In the genomic region with DNA sequence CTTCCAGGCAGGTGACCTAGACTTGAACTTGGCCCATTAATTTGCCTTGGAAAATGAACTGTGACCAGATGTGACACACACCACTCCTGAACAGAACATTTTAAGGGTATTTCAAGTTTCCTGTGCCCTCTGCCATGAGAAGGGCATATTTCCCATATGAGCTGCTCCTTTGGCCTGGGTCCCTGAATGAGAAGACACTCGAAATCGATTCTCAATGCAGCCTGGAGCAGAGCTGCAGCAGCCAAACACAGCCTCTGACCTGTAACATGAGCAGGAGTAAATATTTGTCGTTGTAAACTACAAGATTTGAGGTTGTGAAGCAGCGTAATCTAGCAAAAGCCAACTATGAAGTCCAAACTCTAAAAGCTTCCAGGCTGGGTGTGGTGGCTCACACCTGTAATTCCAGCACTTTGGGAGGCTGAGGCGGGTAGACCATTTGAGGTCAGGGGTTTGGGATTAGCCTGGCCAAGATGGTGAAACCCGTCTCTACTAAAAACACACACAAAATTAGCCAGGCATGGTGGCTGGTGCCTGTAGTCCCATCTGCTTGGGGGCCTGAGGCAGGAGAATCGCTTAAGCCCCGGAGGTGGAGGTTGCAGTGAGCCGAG, we compare ENCODE assay signal across 1 cellular context.
TF ChIP-seq lines count a peak whose summit lies in the region.

No MANE protein-coding gene starts in this region.

TF ChIP-seq in HepG2, 621 proteins besides CTCF, POLR2A, EP300 and RAD21 (continued from another document and continues in another):
- TF ChIP-seq CC2D1A (CRISPR knock-in tag; IDR thresholded peaks at IDR 0.05), result no peak
- TF ChIP-seq CREM (IDR thresholded peaks at IDR 0.05), result peak; percentile 76
- no peak for TF ChIP-seq CREM (CRISPR knock-in tag; IDR thresholded peaks at IDR 0.05)
- TF ChIP-seq, protein P1, sequence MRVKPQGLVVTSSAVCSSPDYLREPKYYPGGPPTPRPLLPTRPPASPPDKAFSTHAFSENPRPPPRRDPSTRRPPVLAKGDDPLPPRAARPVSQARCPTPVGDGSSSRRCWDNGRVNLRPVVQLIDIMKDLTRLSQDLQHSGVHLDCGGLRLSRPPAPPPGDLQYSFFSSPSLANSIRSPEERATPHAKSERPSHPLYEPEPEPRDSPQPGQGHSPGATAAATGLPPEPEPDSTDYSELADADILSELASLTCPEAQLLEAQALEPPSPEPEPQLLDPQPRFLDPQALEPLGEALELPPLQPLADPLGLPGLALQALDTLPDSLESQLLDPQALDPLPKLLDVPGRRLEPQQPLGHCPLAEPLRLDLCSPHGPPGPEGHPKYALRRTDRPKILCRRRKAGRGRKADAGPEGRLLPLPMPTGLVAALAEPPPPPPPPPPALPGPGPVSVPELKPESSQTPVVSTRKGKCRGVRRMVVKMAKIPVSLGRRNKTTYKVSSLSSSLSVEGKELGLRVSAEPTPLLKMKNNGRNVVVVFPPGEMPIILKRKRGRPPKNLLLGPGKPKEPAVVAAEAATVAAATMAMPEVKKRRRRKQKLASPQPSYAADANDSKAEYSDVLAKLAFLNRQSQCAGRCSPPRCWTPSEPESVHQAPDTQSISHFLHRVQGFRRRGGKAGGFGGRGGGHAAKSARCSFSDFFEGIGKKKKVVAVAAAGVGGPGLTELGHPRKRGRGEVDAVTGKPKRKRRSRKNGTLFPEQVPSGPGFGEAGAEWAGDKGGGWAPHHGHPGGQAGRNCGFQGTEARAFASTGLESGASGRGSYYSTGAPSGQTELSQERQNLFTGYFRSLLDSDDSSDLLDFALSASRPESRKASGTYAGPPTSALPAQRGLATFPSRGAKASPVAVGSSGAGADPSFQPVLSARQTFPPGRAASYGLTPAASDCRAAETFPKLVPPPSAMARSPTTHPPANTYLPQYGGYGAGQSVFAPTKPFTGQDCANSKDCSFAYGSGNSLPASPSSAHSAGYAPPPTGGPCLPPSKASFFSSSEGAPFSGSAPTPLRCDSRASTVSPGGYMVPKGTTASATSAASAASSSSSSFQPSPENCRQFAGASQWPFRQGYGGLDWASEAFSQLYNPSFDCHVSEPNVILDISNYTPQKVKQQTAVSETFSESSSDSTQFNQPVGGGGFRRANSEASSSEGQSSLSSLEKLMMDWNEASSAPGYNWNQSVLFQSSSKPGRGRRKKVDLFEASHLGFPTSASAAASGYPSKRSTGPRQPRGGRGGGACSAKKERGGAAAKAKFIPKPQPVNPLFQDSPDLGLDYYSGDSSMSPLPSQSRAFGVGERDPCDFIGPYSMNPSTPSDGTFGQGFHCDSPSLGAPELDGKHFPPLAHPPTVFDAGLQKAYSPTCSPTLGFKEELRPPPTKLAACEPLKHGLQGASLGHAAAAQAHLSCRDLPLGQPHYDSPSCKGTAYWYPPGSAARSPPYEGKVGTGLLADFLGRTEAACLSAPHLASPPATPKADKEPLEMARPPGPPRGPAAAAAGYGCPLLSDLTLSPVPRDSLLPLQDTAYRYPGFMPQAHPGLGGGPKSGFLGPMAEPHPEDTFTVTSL (CRISPR knock-in tag; IDR thresholded peaks at IDR 0.05; ENCODE audit: borderline replicate concordance), result peak; percentile 97
- TF ChIP-seq ZFP37 (CRISPR knock-in tag; IDR thresholded peaks at IDR 0.05; ENCODE audit: borderline replicate concordance), result peak; percentile 69; the same call in 1 of the 2 replicates
- no peak for TF ChIP-seq ZNF878 (CRISPR knock-in tag; IDR thresholded peaks at IDR 0.05)
- TF ChIP-seq FOSL2 (CRISPR knock-in tag; IDR thresholded peaks at IDR 0.05), result peak; percentile 74
- TF ChIP-seq, protein P2, sequence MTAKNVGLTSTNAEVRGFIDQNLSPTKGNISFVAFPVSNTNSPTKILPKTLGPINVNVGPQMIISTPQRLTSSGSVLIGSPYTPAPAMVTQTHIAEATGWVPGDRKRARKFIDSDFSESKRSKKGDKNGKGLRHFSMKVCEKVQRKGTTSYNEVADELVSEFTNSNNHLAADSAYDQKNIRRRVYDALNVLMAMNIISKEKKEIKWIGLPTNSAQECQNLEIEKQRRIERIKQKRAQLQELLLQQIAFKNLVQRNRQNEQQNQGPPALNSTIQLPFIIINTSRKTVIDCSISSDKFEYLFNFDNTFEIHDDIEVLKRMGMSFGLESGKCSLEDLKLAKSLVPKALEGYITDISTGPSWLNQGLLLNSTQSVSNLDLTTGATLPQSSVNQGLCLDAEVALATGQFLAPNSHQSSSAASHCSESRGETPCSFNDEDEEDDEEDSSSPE (CRISPR knock-in tag; IDR thresholded peaks at IDR 0.05), result peak; percentile 16; the same call in 1 of the 2 replicates
- peak; percentile 87 to 94 for TF ChIP-seq NR2F1 (CRISPR knock-in tag; IDR thresholded peaks at IDR 0.05)
- no peak for TF ChIP-seq SNRNP70 (IDR thresholded peaks at IDR 0.05; ENCODE audit: low read depth, low read length)
- no peak for TF ChIP-seq ZFAT (CRISPR knock-in tag; conservative IDR thresholded peaks at IDR 0.05)
- TF ChIP-seq SOX13 (IDR thresholded peaks at IDR 0.05), result no peak; the same call in 1 of the 2 replicates
- peak in 1 of 2 experiments; percentile 91; a peak in 2 of 4 replicates for TF ChIP-seq SOX13 (CRISPR knock-in tag; conservative IDR thresholded peaks at IDR 0.05 in 1 of 2, IDR thresholded peaks at IDR 0.05 in 1 of 2)
- no peak for TF ChIP-seq MTA3 (CRISPR knock-in tag; IDR thresholded peaks at IDR 0.05)
- TF ChIP-seq, protein P3, sequence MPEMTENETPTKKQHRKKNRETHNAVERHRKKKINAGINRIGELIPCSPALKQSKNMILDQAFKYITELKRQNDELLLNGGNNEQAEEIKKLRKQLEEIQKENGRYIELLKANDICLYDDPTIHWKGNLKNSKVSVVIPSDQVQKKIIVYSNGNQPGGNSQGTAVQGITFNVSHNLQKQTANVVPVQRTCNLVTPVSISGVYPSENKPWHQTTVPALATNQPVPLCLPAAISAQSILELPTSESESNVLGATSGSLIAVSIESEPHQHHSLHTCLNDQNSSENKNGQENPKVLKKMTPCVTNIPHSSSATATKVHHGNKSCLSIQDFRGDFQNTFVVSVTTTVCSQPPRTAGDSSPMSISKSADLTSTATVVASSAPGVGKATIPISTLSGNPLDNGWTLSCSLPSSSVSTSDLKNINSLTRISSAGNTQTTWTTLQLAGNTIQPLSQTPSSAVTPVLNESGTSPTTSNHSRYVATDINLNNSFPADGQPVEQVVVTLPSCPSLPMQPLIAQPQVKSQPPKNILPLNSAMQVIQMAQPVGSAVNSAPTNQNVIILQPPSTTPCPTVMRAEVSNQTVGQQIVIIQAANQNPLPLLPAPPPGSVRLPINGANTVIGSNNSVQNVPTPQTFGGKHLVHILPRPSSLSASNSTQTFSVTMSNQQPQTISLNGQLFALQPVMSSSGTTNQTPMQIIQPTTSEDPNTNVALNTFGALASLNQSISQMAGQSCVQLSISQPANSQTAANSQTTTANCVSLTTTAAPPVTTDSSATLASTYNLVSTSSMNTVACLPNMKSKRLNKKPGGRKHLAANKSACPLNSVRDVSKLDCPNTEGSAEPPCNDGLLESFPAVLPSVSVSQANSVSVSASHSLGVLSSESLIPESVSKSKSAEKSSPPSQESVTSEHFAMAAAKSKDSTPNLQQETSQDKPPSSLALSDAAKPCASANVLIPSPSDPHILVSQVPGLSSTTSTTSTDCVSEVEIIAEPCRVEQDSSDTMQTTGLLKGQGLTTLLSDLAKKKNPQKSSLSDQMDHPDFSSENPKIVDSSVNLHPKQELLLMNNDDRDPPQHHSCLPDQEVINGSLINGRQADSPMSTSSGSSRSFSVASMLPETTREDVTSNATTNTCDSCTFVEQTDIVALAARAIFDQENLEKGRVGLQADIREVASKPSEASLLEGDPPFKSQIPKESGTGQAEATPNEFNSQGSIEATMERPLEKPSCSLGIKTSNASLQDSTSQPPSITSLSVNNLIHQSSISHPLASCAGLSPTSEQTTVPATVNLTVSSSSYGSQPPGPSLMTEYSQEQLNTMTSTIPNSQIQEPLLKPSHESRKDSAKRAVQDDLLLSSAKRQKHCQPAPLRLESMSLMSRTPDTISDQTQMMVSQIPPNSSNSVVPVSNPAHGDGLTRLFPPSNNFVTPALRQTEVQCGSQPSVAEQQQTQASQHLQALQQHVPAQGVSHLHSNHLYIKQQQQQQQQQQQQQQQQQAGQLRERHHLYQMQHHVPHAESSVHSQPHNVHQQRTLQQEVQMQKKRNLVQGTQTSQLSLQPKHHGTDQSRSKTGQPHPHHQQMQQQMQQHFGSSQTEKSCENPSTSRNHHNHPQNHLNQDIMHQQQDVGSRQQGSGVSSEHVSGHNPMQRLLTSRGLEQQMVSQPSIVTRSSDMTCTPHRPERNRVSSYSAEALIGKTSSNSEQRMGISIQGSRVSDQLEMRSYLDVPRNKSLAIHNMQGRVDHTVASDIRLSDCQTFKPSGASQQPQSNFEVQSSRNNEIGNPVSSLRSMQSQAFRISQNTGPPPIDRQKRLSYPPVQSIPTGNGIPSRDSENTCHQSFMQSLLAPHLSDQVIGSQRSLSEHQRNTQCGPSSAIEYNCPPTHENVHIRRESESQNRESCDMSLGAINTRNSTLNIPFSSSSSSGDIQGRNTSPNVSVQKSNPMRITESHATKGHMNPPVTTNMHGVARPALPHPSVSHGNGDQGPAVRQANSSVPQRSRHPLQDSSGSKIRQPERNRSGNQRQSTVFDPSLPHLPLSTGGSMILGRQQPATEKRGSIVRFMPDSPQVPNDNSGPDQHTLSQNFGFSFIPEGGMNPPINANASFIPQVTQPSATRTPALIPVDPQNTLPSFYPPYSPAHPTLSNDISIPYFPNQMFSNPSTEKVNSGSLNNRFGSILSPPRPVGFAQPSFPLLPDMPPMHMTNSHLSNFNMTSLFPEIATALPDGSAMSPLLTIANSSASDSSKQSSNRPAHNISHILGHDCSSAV (CRISPR knock-in tag; IDR thresholded peaks at IDR 0.05; ENCODE audit: borderline replicate concordance), result no peak
- TF ChIP-seq, protein P4, sequence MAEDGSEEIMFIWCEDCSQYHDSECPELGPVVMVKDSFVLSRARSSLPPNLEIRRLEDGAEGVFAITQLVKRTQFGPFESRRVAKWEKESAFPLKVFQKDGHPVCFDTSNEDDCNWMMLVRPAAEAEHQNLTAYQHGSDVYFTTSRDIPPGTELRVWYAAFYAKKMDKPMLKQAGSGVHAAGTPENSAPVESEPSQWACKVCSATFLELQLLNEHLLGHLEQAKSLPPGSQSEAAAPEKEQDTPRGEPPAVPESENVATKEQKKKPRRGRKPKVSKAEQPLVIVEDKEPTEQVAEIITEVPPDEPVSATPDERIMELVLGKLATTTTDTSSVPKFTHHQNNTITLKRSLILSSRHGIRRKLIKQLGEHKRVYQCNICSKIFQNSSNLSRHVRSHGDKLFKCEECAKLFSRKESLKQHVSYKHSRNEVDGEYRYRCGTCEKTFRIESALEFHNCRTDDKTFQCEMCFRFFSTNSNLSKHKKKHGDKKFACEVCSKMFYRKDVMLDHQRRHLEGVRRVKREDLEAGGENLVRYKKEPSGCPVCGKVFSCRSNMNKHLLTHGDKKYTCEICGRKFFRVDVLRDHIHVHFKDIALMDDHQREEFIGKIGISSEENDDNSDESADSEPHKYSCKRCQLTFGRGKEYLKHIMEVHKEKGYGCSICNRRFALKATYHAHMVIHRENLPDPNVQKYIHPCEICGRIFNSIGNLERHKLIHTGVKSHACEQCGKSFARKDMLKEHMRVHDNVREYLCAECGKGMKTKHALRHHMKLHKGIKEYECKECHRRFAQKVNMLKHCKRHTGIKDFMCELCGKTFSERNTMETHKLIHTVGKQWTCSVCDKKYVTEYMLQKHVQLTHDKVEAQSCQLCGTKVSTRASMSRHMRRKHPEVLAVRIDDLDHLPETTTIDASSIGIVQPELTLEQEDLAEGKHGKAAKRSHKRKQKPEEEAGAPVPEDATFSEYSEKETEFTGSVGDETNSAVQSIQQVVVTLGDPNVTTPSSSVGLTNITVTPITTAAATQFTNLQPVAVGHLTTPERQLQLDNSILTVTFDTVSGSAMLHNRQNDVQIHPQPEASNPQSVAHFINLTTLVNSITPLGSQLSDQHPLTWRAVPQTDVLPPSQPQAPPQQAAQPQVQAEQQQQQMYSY (CRISPR knock-in tag; IDR thresholded peaks at IDR 0.05), result no peak
- peak; percentile 88 for TF ChIP-seq HNF4A (CRISPR knock-in tag; IDR thresholded peaks at IDR 0.05)
- peak; percentile 40 for TF ChIP-seq XRCC5 (optimal IDR thresholded peaks at IDR 0.05; ENCODE audit: low read length)
- TF ChIP-seq, protein P5, sequence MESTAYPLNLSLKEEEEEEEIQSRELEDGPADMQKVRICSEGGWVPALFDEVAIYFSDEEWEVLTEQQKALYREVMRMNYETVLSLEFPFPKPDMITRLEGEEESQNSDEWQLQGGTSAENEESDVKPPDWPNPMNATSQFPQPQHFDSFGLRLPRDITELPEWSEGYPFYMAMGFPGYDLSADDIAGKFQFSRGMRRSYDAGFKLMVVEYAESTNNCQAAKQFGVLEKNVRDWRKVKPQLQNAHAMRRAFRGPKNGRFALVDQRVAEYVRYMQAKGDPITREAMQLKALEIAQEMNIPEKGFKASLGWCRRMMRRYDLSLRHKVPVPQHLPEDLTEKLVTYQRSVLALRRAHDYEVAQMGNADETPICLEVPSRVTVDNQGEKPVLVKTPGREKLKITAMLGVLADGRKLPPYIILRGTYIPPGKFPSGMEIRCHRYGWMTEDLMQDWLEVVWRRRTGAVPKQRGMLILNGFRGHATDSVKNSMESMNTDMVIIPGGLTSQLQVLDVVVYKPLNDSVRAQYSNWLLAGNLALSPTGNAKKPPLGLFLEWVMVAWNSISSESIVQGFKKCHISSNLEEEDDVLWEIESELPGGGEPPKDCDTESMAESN (CRISPR knock-in tag; conservative IDR thresholded peaks at IDR 0.05), result peak; percentile 57; the same call in 1 of the 2 replicates
- TF ChIP-seq ZNF460 (CRISPR knock-in tag; IDR thresholded peaks at IDR 0.05; ENCODE audit: borderline replicate concordance), result peak; percentile 100
- no peak for TF ChIP-seq TCF12 (IDR thresholded peaks at IDR 0.05)
- TF ChIP-seq TCF12 (CRISPR knock-in tag; IDR thresholded peaks at IDR 0.05), result peak; percentile 72; the same call in 1 of the 2 replicates
- TF ChIP-seq, protein P6, sequence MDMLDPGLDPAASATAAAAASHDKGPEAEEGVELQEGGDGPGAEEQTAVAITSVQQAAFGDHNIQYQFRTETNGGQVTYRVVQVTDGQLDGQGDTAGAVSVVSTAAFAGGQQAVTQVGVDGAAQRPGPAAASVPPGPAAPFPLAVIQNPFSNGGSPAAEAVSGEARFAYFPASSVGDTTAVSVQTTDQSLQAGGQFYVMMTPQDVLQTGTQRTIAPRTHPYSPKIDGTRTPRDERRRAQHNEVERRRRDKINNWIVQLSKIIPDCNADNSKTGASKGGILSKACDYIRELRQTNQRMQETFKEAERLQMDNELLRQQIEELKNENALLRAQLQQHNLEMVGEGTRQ (IDR thresholded peaks at IDR 0.05; ENCODE audit: low read depth, low read length), result no peak
- TF ChIP-seq, protein P6 (CRISPR knock-in tag; IDR thresholded peaks at IDR 0.05; ENCODE audit: borderline replicate concordance), result no peak
- TF ChIP-seq, protein P7, sequence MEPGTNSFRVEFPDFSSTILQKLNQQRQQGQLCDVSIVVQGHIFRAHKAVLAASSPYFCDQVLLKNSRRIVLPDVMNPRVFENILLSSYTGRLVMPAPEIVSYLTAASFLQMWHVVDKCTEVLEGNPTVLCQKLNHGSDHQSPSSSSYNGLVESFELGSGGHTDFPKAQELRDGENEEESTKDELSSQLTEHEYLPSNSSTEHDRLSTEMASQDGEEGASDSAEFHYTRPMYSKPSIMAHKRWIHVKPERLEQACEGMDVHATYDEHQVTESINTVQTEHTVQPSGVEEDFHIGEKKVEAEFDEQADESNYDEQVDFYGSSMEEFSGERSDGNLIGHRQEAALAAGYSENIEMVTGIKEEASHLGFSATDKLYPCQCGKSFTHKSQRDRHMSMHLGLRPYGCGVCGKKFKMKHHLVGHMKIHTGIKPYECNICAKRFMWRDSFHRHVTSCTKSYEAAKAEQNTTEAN (CRISPR knock-in tag; conservative IDR thresholded peaks at IDR 0.05), result no peak; the same call in 1 of the 2 replicates
